ENCODE assay signal across 1 cellular context in genomic region chr2:39593439-39594393, GRCh38.
TF ChIP-seq lines count a peak whose summit lies in the region.

No MANE protein-coding gene starts in this region.

TF ChIP-seq in SK-N-SH treated with all-trans-retinoic acid at 6 μM for 48 hours, 23 proteins besides CTCF, POLR2A, EP300 and RAD21 (continued from another document):
- TF ChIP-seq POU6F1 (CRISPR knock-in tag; IDR thresholded peaks at IDR 0.05; ENCODE audit: borderline replicate concordance, low read depth), result no peak
